Comparison of ENCODE assay signal across 14 cellular contexts in genomic region chr10:34286136-34286739, GRCh38.
A peak's percentile ranks its signal among the peaks of the same experiment; 100 is the strongest.
DNase-seq lines count a peak whose midpoint lies in the region; ATAC-seq and TF ChIP-seq lines count a peak whose summit lies in the region.
"Had no signal": no experiment of that assay in that cellular context is flagged by ENCODE, and none has a peak within 500 bp of the region (broad histone marks: within the 10 kb centered on the region; RNA-seq: fewer than 3 reads in every experiment).

No MANE protein-coding gene starts in this region.

- H3K36me3 ChIP-seq in H7 (replicated peaks; ENCODE audit: control insufficient read depth, insufficient read depth, low read length) (no peaks in the 10 kb centered on the region), Caco-2 (ENCODE audit: control insufficient read depth, insufficient read depth, low read length) (no peaks in the 10 kb centered on the region)
- H3K36me3 ChIP-seq: cardiac muscle cell, thyroid gland had no signal

- no peak overlapping the region for H3K27ac Mint-ChIP-seq in Caco-2 (ENCODE audit: unreplicated experiment)
- H3K27ac Mint-ChIP-seq: immature natural killer cell; naive thymus-derived CD8-positive, alpha-beta T cell had no signal

- no peaks in the 10 kb centered on the region for H3K4me1 ChIP-seq in Caco-2

- intact Hi-C loops in sciatic nerve (cut with DNase I): no loop called here
- intact Hi-C loops in Caco-2 (cut with micrococcal nuclease; ENCODE audit: unreplicated experiment): no loop called here

- peak; percentile 2 for DNase-seq in H7
- DNase-seq in NCI-H460 (ENCODE audit: extremely low read depth, low read depth): peak; percentile 40
- no peak for DNase-seq in sciatic nerve (ENCODE audit: low spot score)
- DNase-seq in Caco-2: no peak
- DNase-seq: activated CD4-positive, alpha-beta T cell treated with anti-CD3 and anti-CD28 coated beads for 4 hours; Calu3; immature natural killer cell; naive thymus-derived CD8-positive, alpha-beta T cell; NCI-H2081; thyroid gland had no signal

- H3K27me3 ChIP-seq in H7 (ENCODE audit: control insufficient read depth, insufficient read depth, low read length) (no peaks in the 10 kb centered on the region), Caco-2 (replicated peaks; ENCODE audit: control insufficient read depth, insufficient read depth, low read length) (no peaks in the 10 kb centered on the region)
- H3K27me3 ChIP-seq: cardiac muscle cell, thyroid gland had no signal

- no peak overlapping the region for H3K4me3 Mint-ChIP-seq in Caco-2 (ENCODE audit: unreplicated experiment)
- H3K4me3 Mint-ChIP-seq: immature natural killer cell; naive thymus-derived CD8-positive, alpha-beta T cell had no signal

- peak; percentile 50 for ATAC-seq in esophagus mucosa
- peak; percentile 48 for ATAC-seq in sciatic nerve
- ATAC-seq in GM21825 (IDR thresholded peaks at IDR 0.05; ENCODE audit: unreplicated experiment): no peak
- no peak for ATAC-seq in HG03571 (IDR thresholded peaks at IDR 0.05; ENCODE audit: unreplicated experiment)
- ATAC-seq: naive thymus-derived CD8-positive, alpha-beta T cell had no signal

- no peak for TF ChIP-seq CTCF in Caco-2 (IDR thresholded peaks at IDR 0.05; ENCODE audit: insufficient read depth in 1 of 2, low read depth in 1 of 2, low read length in 1 of 2, severe bottlenecking in 1 of 2, unreplicated experiment in 1 of 2)

- no TSS peak for BruUV-seq in Caco-2 (replicated peaks; lab: Mats Ljungman, UMichigan)

- POLR2A ChIA-PET in Caco-2 (lab: Charles Lee): no interaction called here

- H3K4me3 ChIP-seq in H7 (ENCODE audit: insufficient read depth, low read depth, low read length) (no peak overlapping the region), Caco-2 (ENCODE audit: low read depth, low read length) (no peak overlapping the region)
- H3K4me3 ChIP-seq: cardiac muscle cell, thyroid gland had no signal

- H3K36me3 Mint-ChIP-seq in Caco-2 (ENCODE audit: insufficient read depth, unreplicated experiment): no peaks in the 10 kb centered on the region
- H3K36me3 Mint-ChIP-seq: immature natural killer cell; naive thymus-derived CD8-positive, alpha-beta T cell had no signal

- no peaks in the 10 kb centered on the region for H3K9me3 ChIP-seq in Caco-2
- H3K9me3 ChIP-seq: thyroid gland had no signal

- no peaks in the 10 kb centered on the region for H3K27me3 Mint-ChIP-seq in Caco-2 (ENCODE audit: insufficient read depth, unreplicated experiment)
- H3K27me3 Mint-ChIP-seq: naive thymus-derived CD8-positive, alpha-beta T cell had no signal

- CTCF ChIA-PET in Caco-2 (lab: Charles Lee): no interaction called here

- peaks cover 5% of the 10 kb centered on the region for H3K4me1 Mint-ChIP-seq in Caco-2 (ENCODE audit: low read depth, unreplicated experiment)
- H3K4me1 Mint-ChIP-seq: immature natural killer cell; naive thymus-derived CD8-positive, alpha-beta T cell had no signal

- H3K9me3 Mint-ChIP-seq in Caco-2 (ENCODE audit: unreplicated experiment): no peaks in the 10 kb centered on the region
- H3K9me3 Mint-ChIP-seq: immature natural killer cell; naive thymus-derived CD8-positive, alpha-beta T cell had no signal

Comparison
In these comparisons a context has a peak if more than half of its experiments do, and no peak if none do; other contexts are left out.
1. DNase-seq: peak in H7 (single experiment) and NCI-H460 (single experiment); none in sciatic nerve (single experiment) and Caco-2 (0 of 2).
2. ATAC-seq: peak in esophagus mucosa (single experiment) and sciatic nerve (single experiment); none in GM21825 (single experiment) and HG03571 (single experiment).